ENCODE assay signal across 8 cellular contexts in the genomic region with DNA sequence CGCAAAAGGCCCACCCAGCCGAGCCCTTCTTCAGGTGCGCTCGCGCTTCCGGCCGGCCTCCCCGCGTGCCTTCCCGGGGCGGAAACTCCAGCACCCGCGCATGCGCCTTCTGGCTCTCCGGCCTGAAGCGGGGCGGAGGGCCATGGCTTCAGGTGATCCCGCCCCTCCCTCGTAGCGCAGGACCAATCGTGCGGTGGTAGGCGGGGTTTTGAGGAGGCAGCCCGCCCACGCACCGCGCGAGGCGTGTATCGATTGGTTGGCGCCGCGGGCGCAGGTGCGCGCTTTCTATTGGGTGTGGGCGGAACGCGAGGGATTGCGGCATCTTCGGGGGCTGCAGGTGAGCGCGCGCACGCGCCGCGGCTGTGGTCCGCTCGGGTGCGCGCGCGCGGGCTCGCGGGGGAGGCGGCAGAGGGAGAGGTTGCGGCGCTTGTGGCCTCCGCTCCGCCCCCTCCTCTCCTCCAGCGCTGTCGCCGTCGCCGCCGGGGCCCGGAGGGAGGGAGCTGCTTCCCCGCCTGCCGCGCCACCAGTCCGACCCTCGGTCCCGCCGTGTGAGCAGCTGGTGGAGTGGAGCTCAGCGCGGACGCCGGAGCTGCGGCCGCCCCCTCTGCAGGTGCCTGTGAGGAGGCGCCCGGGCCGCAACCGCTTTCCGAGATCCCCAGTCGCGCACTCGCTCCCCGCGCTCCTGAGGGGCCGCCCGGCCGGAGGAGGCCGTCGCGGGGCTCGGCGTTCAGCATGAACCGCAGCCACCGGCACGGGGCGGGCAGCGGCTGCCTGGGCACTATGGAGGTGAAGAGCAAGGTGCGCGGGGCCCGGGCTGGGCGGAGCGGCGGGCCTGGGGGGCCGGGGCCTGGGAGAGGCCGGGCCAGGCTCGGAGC. TPM values are rescaled to one million over a fixed set of nuclear protein-coding genes. Genes with fewer than 3 reads are reported as not detected.
DNase-seq lines count a peak whose midpoint lies in the region; ATAC-seq and TF ChIP-seq lines count a peak whose summit lies in the region.

A gene with protein sequence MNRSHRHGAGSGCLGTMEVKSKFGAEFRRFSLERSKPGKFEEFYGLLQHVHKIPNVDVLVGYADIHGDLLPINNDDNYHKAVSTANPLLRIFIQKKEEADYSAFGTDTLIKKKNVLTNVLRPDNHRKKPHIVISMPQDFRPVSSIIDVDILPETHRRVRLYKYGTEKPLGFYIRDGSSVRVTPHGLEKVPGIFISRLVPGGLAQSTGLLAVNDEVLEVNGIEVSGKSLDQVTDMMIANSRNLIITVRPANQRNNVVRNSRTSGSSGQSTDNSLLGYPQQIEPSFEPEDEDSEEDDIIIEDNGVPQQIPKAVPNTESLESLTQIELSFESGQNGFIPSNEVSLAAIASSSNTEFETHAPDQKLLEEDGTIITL (plus strand): TSS at position 526 of the 875 bp plus-strand sequence. CDS start 207 bp downstream, at position 733.

- no peaks in the 10 kb centered on the region for H3K36me3 Mint-ChIP-seq in stimulated activated naive CD8-positive, alpha-beta T cell treated with anti-CD3 and anti-CD28 coated beads, Interleukin-15, Interleukin-2, amounts not matched to agents 100 ng/mL and 50 ng/mL, for 24 hours (ENCODE audit: low read depth)

- no peak within 1 kb of the TSS for H2AFZ ChIP-seq in HCT116 (ENCODE audit: low read depth, low read length, poor library complexity, severe bottlenecking)
- H2AFZ ChIP-seq in MM.1S (ENCODE audit: low read length) = peak within 1 kb of the TSS; percentile 99
- H2AFZ ChIP-seq in neural cell (ENCODE audit: low read depth, low read length) = peak within 1 kb of the TSS; percentile 91

- TF ChIP-seq CTCF in HCT116 (IDR thresholded peaks at IDR 0.05 in 2 of 3, conservative IDR thresholded peaks at IDR 0.05 in 1 of 3; ENCODE audit: borderline replicate concordance in 1 of 3, insufficient read depth in 1 of 3, low read depth in 2 of 3, low read length in 2 of 3) (no peak), MM.1S (IDR thresholded peaks at IDR 0.05; ENCODE audit: low read length) (no peak), fibroblast of villous mesenchyme (IDR thresholded peaks at IDR 0.05; ENCODE audit: insufficient read depth, low read depth, low read length) (no peak), neural cell (IDR thresholded peaks at IDR 0.05; ENCODE audit: poor library complexity, severe bottlenecking) (peak; percentile 32)

- TF ChIP-seq RAD21 in HCT116 (IDR thresholded peaks at IDR 0.05; ENCODE audit: low read depth) = no peak
- TF ChIP-seq RAD21 in neural cell (conservative IDR thresholded peaks at IDR 0.05) = peak; percentile 33

- TF ChIP-seq POLR2A in HCT116 (IDR thresholded peaks at IDR 0.05; ENCODE audit: borderline replicate concordance, extremely low read depth, insufficient read depth, insufficient read length) = peak; percentile 35

- peak within 1 kb of the TSS; percentile 92 for H3K27ac ChIP-seq in HCT116 (ENCODE audit: low read depth, low read length)
- H3K27ac ChIP-seq in MM.1S (ENCODE audit: low read length) = peak within 1 kb of the TSS; percentile 59; the same call in 1 of the 2 replicates
- peak within 1 kb of the TSS; percentile 74 for H3K27ac ChIP-seq in neural cell (ENCODE audit: low read length)

- peak within 1 kb of the TSS; percentile 59 to 94 for H3K4me3 ChIP-seq in HCT116 (replicated peaks in 1 of 2; ENCODE audit: low read depth in 1 of 2, low read length in 2 of 2)
- peak within 1 kb of the TSS; percentile 87 for H3K4me3 ChIP-seq in MM.1S (ENCODE audit: low read length)
- peak within 1 kb of the TSS; percentile 73 for H3K4me3 ChIP-seq in fibroblast of villous mesenchyme (ENCODE audit: low read depth, low read length)
- peak within 1 kb of the TSS; percentile 90 for H3K4me3 ChIP-seq in neural cell (ENCODE audit: low read length)

- peak within 1 kb of the TSS; percentile 72 for H3K27ac Mint-ChIP-seq in stimulated activated naive CD8-positive, alpha-beta T cell treated with anti-CD3 and anti-CD28 coated beads, Interleukin-15, Interleukin-2, amounts not matched to agents 100 ng/mL and 50 ng/mL, for 24 hours

- H3K79me2 ChIP-seq in HCT116 (ENCODE audit: insufficient read depth, low read length) = peaks cover 52% of the 10 kb centered on the region
- peaks cover 42% of the 10 kb centered on the region for H3K79me2 ChIP-seq in MM.1S (ENCODE audit: low read length)
- peaks cover 22% of the 10 kb centered on the region for H3K79me2 ChIP-seq in neural cell (replicated peaks; ENCODE audit: insufficient read depth, low read length)

- peaks cover 33% of the 10 kb centered on the region for H3K4me1 Mint-ChIP-seq in stimulated activated naive CD8-positive, alpha-beta T cell treated with anti-CD3 and anti-CD28 coated beads, Interleukin-15, Interleukin-2, amounts not matched to agents 100 ng/mL and 50 ng/mL, for 24 hours (ENCODE audit: low read depth)

- peaks cover 74 to 84% of the 10 kb centered on the region in 2 experiments for H3K4me1 ChIP-seq in HCT116 (ENCODE audit: control insufficient read depth in 1 of 2, insufficient read depth in 2 of 2, low read length in 2 of 2)
- peaks cover 8% of the 10 kb centered on the region; the same call in 1 of the 2 replicates for H3K4me1 ChIP-seq in MM.1S (ENCODE audit: low read length)

- peaks cover 12% of the 10 kb centered on the region; the same call in 1 of the 2 replicates for H4K20me1 ChIP-seq in HCT116 (ENCODE audit: insufficient read depth)
- H4K20me1 ChIP-seq in MM.1S (ENCODE audit: insufficient read depth, low read length) = no peaks in the 10 kb centered on the region
- no peaks in the 10 kb centered on the region for H4K20me1 ChIP-seq in neural cell (ENCODE audit: insufficient read depth)

- DNase-seq in GDM1 (lab: John Stamatoyannopoulos, UW) (peak; percentile 96), HCT116 (ENCODE audit: low read depth, low spot score) (peak; percentile 99), MM.1S (peak; percentile 99), SHP77 (lab: John Stamatoyannopoulos, UW) (peak; percentile 97 to 98), activated gamma-delta T cell (lab: John Stamatoyannopoulos, UW) (peak; percentile 99), fibroblast of villous mesenchyme (ENCODE audit: low read depth) (peak; percentile 94)

- RAD21 ChIA-PET in HCT116 (lab: Charles Lee; ENCODE audit: low non-redundant PET in 1 of 2, low total read pairs in 2 of 2, uncharacterized antibody in 2 of 2, unreplicated experiment in 2 of 2) = no interaction called here

- peak; percentile 35 for TF ChIP-seq EP300 in neural cell (conservative IDR thresholded peaks at IDR 0.05; ENCODE audit: poor library complexity, severe bottlenecking)

- POLR2A ChIA-PET in HCT116 (lab: Charles Lee) = interaction anchor here (0.7 to 3.6 kb wide), 4 partner anchors 13 to 496 kb away, joined by 3 to 9 read pairs (median 6); no protein-coding TSS in a partner anchor

- H3F3A ChIP-seq in MM.1S (ENCODE audit: insufficient read depth, low read length) (0 out of 2 replicates have a peak, but pooled peaks cover 3% of the 10 kb centered on the region), neural cell (ENCODE audit: insufficient read depth, low read length, poor library complexity, severe bottlenecking) (peaks cover 3% of the 10 kb centered on the region)

- no peaks in the 10 kb centered on the region for H3K27me3 ChIP-seq in HCT116 (ENCODE audit: insufficient read depth, low read length)
- no peaks in the 10 kb centered on the region for H3K27me3 ChIP-seq in MM.1S (replicated peaks; ENCODE audit: insufficient read depth, low read length)
- no peaks in the 10 kb centered on the region for H3K27me3 ChIP-seq in neural cell (ENCODE audit: insufficient read depth, low read depth, low read length)

- no peaks in the 10 kb centered on the region for H3K9me3 ChIP-seq in HCT116 (ENCODE audit: control insufficient read depth in 1 of 2, insufficient read depth in 1 of 2, low read depth in 1 of 2, low read length in 2 of 2)
- no peaks in the 10 kb centered on the region for H3K9me3 ChIP-seq in MM.1S (replicated peaks; ENCODE audit: insufficient read depth, low read length)
- H3K9me3 ChIP-seq in neural cell (ENCODE audit: low read length) = no peaks in the 10 kb centered on the region

- CTCF ChIA-PET in HCT116 (lab: Charles Lee) = interaction anchor here (1.3 to 2.1 kb wide), 2 partner anchors 13 to 68 kb away, joined by 3 to 10 read pairs; no protein-coding TSS in a partner anchor

- H3K9me2 ChIP-seq in HCT116 (ENCODE audit: insufficient read depth) = no peaks in the 10 kb centered on the region
- H3K9me2 ChIP-seq in MM.1S (replicated peaks; ENCODE audit: insufficient read depth, low read length) = no peaks in the 10 kb centered on the region
- H3K9me2 ChIP-seq in neural cell (ENCODE audit: insufficient read depth, low read length) = no peaks in the 10 kb centered on the region

- H3K36me3 ChIP-seq in HCT116 (ENCODE audit: control insufficient read depth in 1 of 2, insufficient read depth in 2 of 2, low read length in 2 of 2) (peaks cover 2 to 8% of the 10 kb centered on the region in 2 experiments; a peak in 2 of 4 replicates), MM.1S (replicated peaks; ENCODE audit: insufficient read depth, low read length) (no peaks in the 10 kb centered on the region), neural cell (ENCODE audit: insufficient read depth, low read length) (no peaks in the 10 kb centered on the region)

- intact Hi-C loops in HCT116 (cut with micrococcal nuclease) = loop anchor here (2.0 to 5.0 kb wide), 2 partner anchors 32 to 544 kb away; no protein-coding TSS in a partner anchor

- H3K4me3 Mint-ChIP-seq in stimulated activated naive CD8-positive, alpha-beta T cell treated with anti-CD3 and anti-CD28 coated beads, Interleukin-15, Interleukin-2, amounts not matched to agents 100 ng/mL and 50 ng/mL, for 24 hours = peak within 1 kb of the TSS; percentile 86

- ATAC-seq in HCT116 = peak; percentile 85

- no peaks in the 10 kb centered on the region for H3K9me3 Mint-ChIP-seq in stimulated activated naive CD8-positive, alpha-beta T cell treated with anti-CD3 and anti-CD28 coated beads, Interleukin-15, Interleukin-2, amounts not matched to agents 100 ng/mL and 50 ng/mL, for 24 hours

- H3K27me3 Mint-ChIP-seq in stimulated activated naive CD8-positive, alpha-beta T cell treated with anti-CD3 and anti-CD28 coated beads, Interleukin-15, Interleukin-2, amounts not matched to agents 100 ng/mL and 50 ng/mL, for 24 hours = no peaks in the 10 kb centered on the region

- H3K4me2 ChIP-seq in HCT116 (ENCODE audit: low read length) (peak within 1 kb of the TSS; percentile 99), MM.1S (ENCODE audit: low read depth, low read length) (peak within 1 kb of the TSS; percentile 98), neural cell (ENCODE audit: low read length) (peak within 1 kb of the TSS; percentile 100)

- no TSS peak for BruUV-seq in HCT116 (replicated peaks; lab: Mats Ljungman, UMichigan)

- H3K9ac ChIP-seq in HCT116 (ENCODE audit: low read length) (peak within 1 kb of the TSS; percentile 94), MM.1S (ENCODE audit: low read length) (peak within 1 kb of the TSS; percentile 74), neural cell (ENCODE audit: low read length) (peak within 1 kb of the TSS; percentile 89)

TF ChIP-seq in neural cell, 6 proteins besides CTCF, POLR2A, EP300 and RAD21 (continues in another document):
- TF ChIP-seq TAF1 (IDR thresholded peaks at IDR 0.05; ENCODE audit: low read depth) = peak; percentile 69
- TF ChIP-seq SMC3 (conservative IDR thresholded peaks at IDR 0.05; ENCODE audit: poor library complexity) = peak; percentile 37

RNA-seq across cellular contexts. Expression of the gene that starts here (rescaled TPM):
- 41.3 TPM for total RNA-seq in HCT116 (2021; ENCODE audit: unreplicated experiment)
- polyA plus RNA-seq in HCT116 (2012) = 3.1 and 5.0 TPM in 2 replicates
- 1.6 and 6.5 TPM in 2 replicates for total RNA-seq in fibroblast of villous mesenchyme
- polyA plus RNA-seq in neural cell = 5.9 and 7.0 TPM in 2 replicates
- 23.7 and 25.1 TPM in 2 replicates for polyA minus RNA-seq in neural cell

Comparison
In these comparisons a context has a peak if more than half of its experiments do, and no peak if none do; other contexts are left out.
1. Peak in every context shown above with its lines: DNase-seq, ATAC-seq, H3K4me3 ChIP-seq and H3K27ac ChIP-seq.